In genomic region chr12:57118711-57119271, GRCh38 we compare ENCODE assay signal across 12 cellular contexts. TPM values are rescaled to one million over a fixed set of nuclear protein-coding genes. Genes with fewer than 3 reads are reported as not detected.
DNase-seq lines count a peak whose midpoint lies in the region; ATAC-seq, FAIRE-seq and TF ChIP-seq lines count a peak whose summit lies in the region.
"Had no signal": no experiment of that assay in that cellular context is flagged by ENCODE, and none has a peak within 500 bp of the region (broad histone marks: within the 10 kb centered on the region; RNA-seq: fewer than 3 reads in every experiment).

No MANE protein-coding gene starts in this region.

- no peak overlapping the region for H3K27ac Mint-ChIP-seq in endothelial cell (ENCODE audit: unreplicated experiment)

- H3K9me3 Mint-ChIP-seq in endothelial cell (ENCODE audit: unreplicated experiment), result no peaks in the 10 kb centered on the region

- H3K27me3 ChIP-seq in left ventricle myocardium inferior (ENCODE audit: low read depth), result no peaks in the 10 kb centered on the region
- H3K27me3 ChIP-seq in SK-N-SH (ENCODE audit: insufficient read depth), result no peaks in the 10 kb centered on the region

- H3K4me1 ChIP-seq in A549 (no peaks in the 10 kb centered on the region), left ventricle myocardium inferior (peaks cover 7% of the 10 kb centered on the region), SK-N-SH (ENCODE audit: control insufficient read depth in 1 of 2, insufficient read depth in 2 of 2, low read depth in 1 of 2, low read length in 1 of 2) (no peaks in the 10 kb centered on the region)

- H3K36me3 ChIP-seq in left ventricle myocardium inferior (no peaks in the 10 kb centered on the region), SK-N-SH (replicated peaks in 1 of 2; ENCODE audit: control insufficient read depth in 1 of 2, insufficient read depth in 2 of 2, low read length in 1 of 2) (no peaks in the 10 kb centered on the region)

- POLR2A ChIA-PET in A549 (lab: Yijun Ruan, JAX) (no interaction called here), SK-N-SH (lab: Yijun Ruan, JAX) (no interaction called here)

- peak; percentile 24 to 41; a peak in 3 of 6 replicates for ATAC-seq in A549

- no peak overlapping the region for H3K9ac ChIP-seq in SK-N-SH

- TF ChIP-seq CTCF in A549 (IDR thresholded peaks at IDR 0.05) (no peak), left ventricle myocardium inferior (IDR thresholded peaks at IDR 0.05; ENCODE audit: borderline replicate concordance) (no peak), endothelial cell (IDR thresholded peaks at IDR 0.05; ENCODE audit: unreplicated experiment) (no peak), SK-N-SH (IDR thresholded peaks at IDR 0.05) (no peak)

- no peaks in the 10 kb centered on the region for H3F3A ChIP-seq in SK-N-SH (replicated peaks; ENCODE audit: insufficient read depth)

- 50% methylated on average over 1 of the region's 1 CpG for WGBS in A549 (ENCODE audit: missing lambda C conversion rate)
- no CpG with 5 or more reads among the region's 1 CpG for WGBS in SK-N-SH (ENCODE audit: low lambda C conversion rate)

- H3K4me3 ChIP-seq in A549 (no peak overlapping the region), left ventricle myocardium inferior (no peak overlapping the region), SK-N-SH (ENCODE audit: low read depth in 2 of 2, low read length in 1 of 2) (no peak overlapping the region)

- no peaks in the 10 kb centered on the region for H3K9me2 ChIP-seq in SK-N-SH

- no peaks in the 10 kb centered on the region for H3K79me2 ChIP-seq in SK-N-SH (ENCODE audit: insufficient read depth)

- peaks cover 1% of the 10 kb centered on the region; the same call in 1 of the 3 replicates for H3K9me3 ChIP-seq in A549
- no peaks in the 10 kb centered on the region for H3K9me3 ChIP-seq in left ventricle myocardium inferior (replicated peaks)
- no peaks in the 10 kb centered on the region for H3K9me3 ChIP-seq in SK-N-SH

- no peaks in the 10 kb centered on the region for H3K4me1 Mint-ChIP-seq in endothelial cell (ENCODE audit: unreplicated experiment)

- DNase-seq in A549 (ENCODE audit: low read depth in 1 of 2, low spot score in 1 of 2) (no peak), HCEC 1CT (peak; percentile 58), left ventricle myocardium inferior (no peak), endothelial cell (ENCODE audit: low spot score) (no peak), NCI-H69 (lab: John Stamatoyannopoulos, UW) (no peak), SK-N-SH (no peak), NCI-H748 (lab: John Stamatoyannopoulos, UW; ENCODE audit: unreplicated experiment) (no peak)
- DNase-seq: COR-L47, NCI-H2029 treated with DMSO at 0.1 percent for 48 hours had no signal

- intact Hi-C loops in left ventricle myocardium inferior (cut with micrococcal nuclease), result no loop called here

- FAIRE-seq in A549 (lab: Jason Lieb, UNC), result no peak
- FAIRE-seq: frontal cortex had no signal

- TF ChIP-seq POLR2A in A549 (IDR thresholded peaks at IDR 0.05; ENCODE audit: low read length) (no peak), Raji (IDR thresholded peaks at IDR 0.05; ENCODE audit: insufficient read depth, low read depth, low read length) (peak; percentile 27; the same call in 1 of the 2 replicates)

- CTCF ChIA-PET in A549 (lab: Yijun Ruan, JAX), result interaction anchor here (1.0 to 20.0 kb wide), 5 partner anchors 8 to 118 kb away, joined by 3 to 1152 read pairs (median 4); no protein-coding TSS in a partner anchor
- CTCF ChIA-PET in SK-N-SH (lab: Yijun Ruan, JAX), result interaction anchor here (0.9 to 23.5 kb wide), 7 partner anchors 49 to 117 kb away, joined by 3 to 643 read pairs (median 9); partner anchors contain the start of gene ZBTB39

- H3K27ac ChIP-seq in A549 (peak overlapping the region in 1 of 2 experiments; percentile 24; a peak in 1 of 6 replicates), left ventricle myocardium inferior (replicated peaks) (peak overlapping the region; percentile 28), SK-N-SH (ENCODE audit: low read depth in 2 of 2, low read length in 1 of 2) (no peak overlapping the region)

- TF ChIP-seq RAD21 in A549 (conservative IDR thresholded peaks at IDR 0.05 in 1 of 2, IDR thresholded peaks at IDR 0.05 in 1 of 2), result no peak
- TF ChIP-seq RAD21 in SK-N-SH (IDR thresholded peaks at IDR 0.05; ENCODE audit: low read length), result no peak

- no peak overlapping the region for H3K4me3 Mint-ChIP-seq in endothelial cell (ENCODE audit: unreplicated experiment)

- TF ChIP-seq EP300 in A549 (IDR thresholded peaks at IDR 0.05) (no peak), SK-N-SH (IDR thresholded peaks at IDR 0.05; ENCODE audit: borderline replicate concordance in 1 of 2, low read depth in 1 of 2, low read length in 1 of 2) (no peak)

- H4K20me1 ChIP-seq in SK-N-SH (ENCODE audit: insufficient read depth), result no peaks in the 10 kb centered on the region

- no peaks in the 10 kb centered on the region for H3K36me3 Mint-ChIP-seq in endothelial cell (ENCODE audit: low read depth, unreplicated experiment)

- H2AFZ ChIP-seq in SK-N-SH (ENCODE audit: low read depth), result no peak overlapping the region

- H3K4me2 ChIP-seq in A549 (no peak overlapping the region), SK-N-SH (no peak overlapping the region)

- H3K27me3 Mint-ChIP-seq in endothelial cell (ENCODE audit: unreplicated experiment), result no peaks in the 10 kb centered on the region

TF ChIP-seq in A549, 52 proteins besides CTCF, POLR2A, EP300 and RAD21 (continues in another document):
- TF ChIP-seq ESRRA (IDR thresholded peaks at IDR 0.05; ENCODE audit: borderline replicate concordance, low read length) (no peak), JUN (IDR thresholded peaks at IDR 0.05) (no peak), KDM5A (IDR thresholded peaks at IDR 0.05) (no peak), SMC3 (IDR thresholded peaks at IDR 0.05) (no peak)

TF ChIP-seq in SK-N-SH, 30 proteins besides CTCF, POLR2A, EP300 and RAD21 (continues in another document):
- no peak for TF ChIP-seq MAX (IDR thresholded peaks at IDR 0.05; ENCODE audit: low read depth)

RNA-seq across cellular contexts. Expression of gene STAT6, which starts 7.6 kb away (rescaled TPM):
- polyA plus RNA-seq in A549 (2011; rRNA removed) (58.8 and 64.6 TPM in 2 replicates), A549 (2017; fragmentation: RNase III; extraction: RNeasy Plus Mini Kit Qiagen cat#74134 plus additional on column Dnase treatment) (52.9 to 59.0 TPM (median 58.4 TPM) in 3 replicates), SK-N-SH (2012; rRNA removed) (0.15 and 0.42 TPM in 2 replicates)
- polyA plus RNA-seq in A549 (2012; cell fraction: cytosol; rRNA removed), result 47.5 and 61.5 TPM in 2 replicates
- 150 and 163 TPM in 2 replicates for polyA plus RNA-seq in A549 (2012; cell fraction: nucleus; rRNA removed)
- polyA minus RNA-seq in A549 (2011; rRNA and poly(A)+ RNA removed), result 63.8 and 71.5 TPM in 2 replicates
- total RNA-seq in left ventricle myocardium inferior (46.2 TPM), endothelial cell (ENCODE audit: unreplicated experiment) (139 TPM)
- polyA plus RNA-seq in SK-N-SH (2012; cell fraction: cytosol; rRNA removed), result 0.05 and 0.19 TPM in 2 replicates
- polyA plus RNA-seq in SK-N-SH (2012; cell fraction: nucleus; rRNA removed), result 0.73 and 0.83 TPM in 2 replicates

RNA-seq across cellular contexts. Expression of gene LRP1, which starts 9.5 kb away (rescaled TPM):
- 5.6 and 11.5 TPM in 2 replicates for polyA plus RNA-seq in A549 (2011; rRNA removed)
- 7.1 and 9.2 TPM in 2 replicates for polyA plus RNA-seq in A549 (2012; cell fraction: cytosol; rRNA removed)
- polyA plus RNA-seq in A549 (2012; cell fraction: nucleus; rRNA removed), result 44.5 and 50.9 TPM in 2 replicates
- polyA plus RNA-seq in A549 (2017; fragmentation: RNase III; extraction: RNeasy Plus Mini Kit Qiagen cat#74134 plus additional on column Dnase treatment), result 8.6 to 9.6 TPM (median 9.4 TPM) in 3 replicates
- polyA minus RNA-seq in A549 (2011; rRNA and poly(A)+ RNA removed), result 49.2 and 54.7 TPM in 2 replicates
- 61.0 TPM for total RNA-seq in left ventricle myocardium inferior
- total RNA-seq in endothelial cell (ENCODE audit: unreplicated experiment), result 24.7 TPM
- 18.8 and 55.0 TPM in 2 replicates for polyA plus RNA-seq in SK-N-SH (2012; rRNA removed)
- 22.3 and 34.9 TPM in 2 replicates for polyA plus RNA-seq in SK-N-SH (2012; cell fraction: cytosol; rRNA removed)
- polyA plus RNA-seq in SK-N-SH (2012; cell fraction: nucleus; rRNA removed), result 127 and 168 TPM in 2 replicates

RNA-seq across cellular contexts. Expression of gene LRP1-AS, which starts 28.6 kb away (rescaled TPM):
- not detected in 2 replicates for polyA plus RNA-seq in A549 (2011; rRNA removed)
- not detected in 2 replicates for polyA plus RNA-seq in A549 (2012; cell fraction: cytosol; rRNA removed)
- not detected in 2 replicates for polyA plus RNA-seq in A549 (2012; cell fraction: nucleus; rRNA removed)
- not detected in 3 replicates for polyA plus RNA-seq in A549 (2017; fragmentation: RNase III; extraction: RNeasy Plus Mini Kit Qiagen cat#74134 plus additional on column Dnase treatment)
- polyA minus RNA-seq in A549 (2011; rRNA and poly(A)+ RNA removed), result not detected in 2 replicates
- total RNA-seq in left ventricle myocardium inferior, result not detected
- total RNA-seq in endothelial cell (ENCODE audit: unreplicated experiment), result 0.46 TPM
- not detected in 2 replicates for polyA plus RNA-seq in SK-N-SH (2012; rRNA removed)
- not detected in 2 replicates for polyA plus RNA-seq in SK-N-SH (2012; cell fraction: cytosol; rRNA removed)
- polyA plus RNA-seq in SK-N-SH (2012; cell fraction: nucleus; rRNA removed), result not detected in 2 replicates
- total RNA-seq: frontal cortex, myocyte had no signal

RNA-seq across cellular contexts. Expression of gene NAB2, which starts 29.9 kb away (rescaled TPM):
- polyA plus RNA-seq in A549 (2011; rRNA removed), result 8.6 and 10.1 TPM in 2 replicates
- 10.6 and 15.3 TPM in 2 replicates for polyA plus RNA-seq in A549 (2012; cell fraction: cytosol; rRNA removed)
- polyA plus RNA-seq in A549 (2012; cell fraction: nucleus; rRNA removed), result 17.8 and 22.4 TPM in 2 replicates
- polyA plus RNA-seq in A549 (2017; fragmentation: RNase III; extraction: RNeasy Plus Mini Kit Qiagen cat#74134 plus additional on column Dnase treatment), result 7.0 to 9.8 TPM (median 7.8 TPM) in 3 replicates
- 10.3 and 14.3 TPM in 2 replicates for polyA minus RNA-seq in A549 (2011; rRNA and poly(A)+ RNA removed)
- 10.1 TPM for total RNA-seq in left ventricle myocardium inferior
- 14.0 TPM for total RNA-seq in endothelial cell (ENCODE audit: unreplicated experiment)
- polyA plus RNA-seq in SK-N-SH (2012; rRNA removed), result 23.7 and 24.9 TPM in 2 replicates
- 12.7 and 18.9 TPM in 2 replicates for polyA plus RNA-seq in SK-N-SH (2012; cell fraction: cytosol; rRNA removed)
- polyA plus RNA-seq in SK-N-SH (2012; cell fraction: nucleus; rRNA removed), result 24.3 and 28.0 TPM in 2 replicates

RNA-seq across cellular contexts. Expression of gene NEMP1, which starts 40.2 kb away (rescaled TPM):
- polyA plus RNA-seq in A549 (2011; rRNA removed), result 24.7 and 28.4 TPM in 2 replicates
- 7.3 and 8.7 TPM in 2 replicates for polyA plus RNA-seq in A549 (2012; cell fraction: cytosol; rRNA removed)
- 10.8 and 20.7 TPM in 2 replicates for polyA plus RNA-seq in A549 (2012; cell fraction: nucleus; rRNA removed)
- polyA plus RNA-seq in A549 (2017; fragmentation: RNase III; extraction: RNeasy Plus Mini Kit Qiagen cat#74134 plus additional on column Dnase treatment), result 11.9 to 13.2 TPM (median 12.7 TPM) in 3 replicates
- 14.0 and 15.9 TPM in 2 replicates for polyA minus RNA-seq in A549 (2011; rRNA and poly(A)+ RNA removed)
- 3.3 TPM for total RNA-seq in left ventricle myocardium inferior
- total RNA-seq in endothelial cell (ENCODE audit: unreplicated experiment), result 17.6 TPM
- 6.2 and 8.8 TPM in 2 replicates for polyA plus RNA-seq in SK-N-SH (2012; rRNA removed)
- 7.0 and 7.1 TPM in 2 replicates for polyA plus RNA-seq in SK-N-SH (2012; cell fraction: cytosol; rRNA removed)
- polyA plus RNA-seq in SK-N-SH (2012; cell fraction: nucleus; rRNA removed), result 13.4 and 24.8 TPM in 2 replicates
